Comparison of ENCODE assay signal across 8 cellular contexts in genomic region chr11:65663634-65664200, GRCh38. TPM values are rescaled to one million over a fixed set of nuclear protein-coding genes. Genes with fewer than 3 reads are reported as not detected.
A peak's percentile ranks its signal among the peaks of the same experiment; 100 is the strongest.
DNase-seq lines count a peak whose midpoint lies in the region; ATAC-seq and TF ChIP-seq lines count a peak whose summit lies in the region.

No MANE protein-coding gene starts in this region.

- POLR2A ChIA-PET in activated B cell treated with CpG ODN at 0.5 μM for 24 hours (lab: Charles Lee), result interaction anchor here (0.5 to 19.4 kb wide), 22 partner anchors 11 to 1781 kb away, joined by 3 to 617 read pairs (median 4); partner anchors contain the start of genes CCDC85B, CFL1, FIBP and KAT5

- no peaks in the 10 kb centered on the region for H3K36me3 ChIP-seq in endocrine pancreas (ENCODE audit: control insufficient read depth, insufficient read depth, low read length)

- H3K4me1 Mint-ChIP-seq in activated B cell treated with CpG ODN at 0.5 μM for 24 hours, result peaks cover 32% of the 10 kb centered on the region
- peaks cover 33% of the 10 kb centered on the region for H3K4me1 Mint-ChIP-seq in stimulated activated naive CD8-positive, alpha-beta T cell treated with anti-CD3 and anti-CD28 coated beads, Interleukin-15, Interleukin-2, amounts not matched to agents 100 ng/mL and 50 ng/mL, for 24 hours (ENCODE audit: low read depth)

- no peak for TF ChIP-seq CTCF in activated B cell treated with CpG ODN at 0.5 μM for 24 hours (IDR thresholded peaks at IDR 0.05)

- CTCF ChIA-PET in activated B cell treated with CpG ODN at 0.5 μM for 24 hours (lab: Charles Lee), result interaction anchor here (0.7 to 1.4 kb wide), 6 partner anchors 25 to 226 kb away, joined by 3 to 7 read pairs (median 4); partner anchors contain the start of genes PCNX3 and SIPA1

- peak overlapping the region; percentile 97 for H3K9ac ChIP-seq in endocrine pancreas (ENCODE audit: control insufficient read depth, insufficient read depth, low read length)

- peak overlapping the region; percentile 93 for H3K27ac Mint-ChIP-seq in activated B cell treated with CpG ODN at 0.5 μM for 24 hours
- peak overlapping the region; percentile 96 for H3K27ac Mint-ChIP-seq in stimulated activated naive CD8-positive, alpha-beta T cell treated with anti-CD3 and anti-CD28 coated beads, Interleukin-15, Interleukin-2, amounts not matched to agents 100 ng/mL and 50 ng/mL, for 24 hours

- ATAC-seq in HG03460 (IDR thresholded peaks at IDR 0.05; ENCODE audit: unreplicated experiment), result peak; percentile 27
- peak; percentile 10 for ATAC-seq in activated B cell treated with CpG ODN at 0.5 μM for 24 hours (ENCODE audit: low read depth)
- ATAC-seq in GM21367 (IDR thresholded peaks at IDR 0.05; ENCODE audit: unreplicated experiment), result no peak

- H3K36me3 Mint-ChIP-seq in activated B cell treated with CpG ODN at 0.5 μM for 24 hours (ENCODE audit: low read depth), result peaks cover 25% of the 10 kb centered on the region
- H3K36me3 Mint-ChIP-seq in stimulated activated naive CD8-positive, alpha-beta T cell treated with anti-CD3 and anti-CD28 coated beads, Interleukin-15, Interleukin-2, amounts not matched to agents 100 ng/mL and 50 ng/mL, for 24 hours (ENCODE audit: low read depth), result peaks cover 27% of the 10 kb centered on the region

- no peaks in the 10 kb centered on the region for H3K27me3 ChIP-seq in endocrine pancreas (ENCODE audit: control insufficient read depth, insufficient read depth, low read length)

- intact Hi-C loops in activated B cell treated with CpG ODN at 0.5 μM for 24 hours (cut with micrococcal nuclease), result loop anchor here (1.0 to 5.0 kb wide), 8 partner anchors 11 to 339 kb away; partner anchors contain the start of genes BANF1, C11orf68, CFL1 and DRAP1

- DNase-seq in activated naive CD4-positive, alpha-beta T cell treated with Interleukin-2 at 50 U/mL for 16 hours, result peak; percentile 60
- DNase-seq in activated naive CD4-positive, alpha-beta T cell (lab: John Stamatoyannopoulos, UW), result no peak
- DNase-seq in activated B cell treated with CpG ODN at 0.5 μM for 24 hours, result no peak
- peak; percentile 51 to 53 for DNase-seq in lung microvascular endothelial cell (ENCODE audit: low read depth in 2 of 2)

- H3K4me1 ChIP-seq in endocrine pancreas (ENCODE audit: control insufficient read depth, insufficient read depth, low read length), result peaks cover 5% of the 10 kb centered on the region

- H3K9me3 ChIP-seq in endocrine pancreas (ENCODE audit: control insufficient read depth, low read length), result no peaks in the 10 kb centered on the region

- no peaks in the 10 kb centered on the region for H3K9me3 Mint-ChIP-seq in activated B cell treated with CpG ODN at 0.5 μM for 24 hours
- no peaks in the 10 kb centered on the region for H3K9me3 Mint-ChIP-seq in stimulated activated naive CD8-positive, alpha-beta T cell treated with anti-CD3 and anti-CD28 coated beads, Interleukin-15, Interleukin-2, amounts not matched to agents 100 ng/mL and 50 ng/mL, for 24 hours

- H3K4me3 Mint-ChIP-seq in activated B cell treated with CpG ODN at 0.5 μM for 24 hours, result peak overlapping the region; percentile 87
- peak overlapping the region; percentile 82 for H3K4me3 Mint-ChIP-seq in stimulated activated naive CD8-positive, alpha-beta T cell treated with anti-CD3 and anti-CD28 coated beads, Interleukin-15, Interleukin-2, amounts not matched to agents 100 ng/mL and 50 ng/mL, for 24 hours

- no peaks in the 10 kb centered on the region for H3K27me3 Mint-ChIP-seq in activated B cell treated with CpG ODN at 0.5 μM for 24 hours
- H3K27me3 Mint-ChIP-seq in stimulated activated naive CD8-positive, alpha-beta T cell treated with anti-CD3 and anti-CD28 coated beads, Interleukin-15, Interleukin-2, amounts not matched to agents 100 ng/mL and 50 ng/mL, for 24 hours, result no peaks in the 10 kb centered on the region

- peak overlapping the region; percentile 54 for H3K4me3 ChIP-seq in endocrine pancreas (ENCODE audit: control insufficient read depth, insufficient read depth, low read length)

RNA-seq across cellular contexts. Expression of gene RELA, which starts 1.0 kb away (rescaled TPM):
- total RNA-seq in activated B cell treated with CpG ODN at 0.5 μM for 24 hours (110 and 119 TPM in 2 replicates), lung microvascular endothelial cell (10.2 and 16.1 TPM in 2 replicates)

RNA-seq across cellular contexts. Expression of gene SIPA1, which starts 25.8 kb away (rescaled TPM):
- 236 and 252 TPM in 2 replicates for total RNA-seq in activated B cell treated with CpG ODN at 0.5 μM for 24 hours
- 42.9 and 92.5 TPM in 2 replicates for total RNA-seq in lung microvascular endothelial cell

RNA-seq across cellular contexts. Expression of gene PCNX3, which starts 48.1 kb away (rescaled TPM):
- total RNA-seq in activated B cell treated with CpG ODN at 0.5 μM for 24 hours, result 45.3 and 51.4 TPM in 2 replicates
- 10.2 and 12.9 TPM in 2 replicates for total RNA-seq in lung microvascular endothelial cell

RNA-seq across cellular contexts. Expression of gene KAT5, which starts 48.3 kb away (rescaled TPM):
- total RNA-seq in activated B cell treated with CpG ODN at 0.5 μM for 24 hours (108 and 120 TPM in 2 replicates), lung microvascular endothelial cell (33.6 and 49.2 TPM in 2 replicates)

RNA-seq across cellular contexts. Expression of gene MAP3K11, which starts 49.7 kb away (rescaled TPM):
- total RNA-seq in activated B cell treated with CpG ODN at 0.5 μM for 24 hours (72.1 and 89.6 TPM in 2 replicates), lung microvascular endothelial cell (58.8 and 67.5 TPM in 2 replicates)

Comparison
In these comparisons a context has a peak if more than half of its experiments do, and no peak if none do; other contexts are left out.
1. DNase-seq: peak in activated naive CD4-positive, alpha-beta T cell treated with Interleukin-2 at 50 U/mL for 16 hours (single experiment) and lung microvascular endothelial cell (2 of 2); none in activated naive CD4-positive, alpha-beta T cell (0 of 4) and activated B cell treated with CpG ODN at 0.5 μM for 24 hours (single experiment).